ENCODE assay signal across 1 cellular context in the genomic region with DNA sequence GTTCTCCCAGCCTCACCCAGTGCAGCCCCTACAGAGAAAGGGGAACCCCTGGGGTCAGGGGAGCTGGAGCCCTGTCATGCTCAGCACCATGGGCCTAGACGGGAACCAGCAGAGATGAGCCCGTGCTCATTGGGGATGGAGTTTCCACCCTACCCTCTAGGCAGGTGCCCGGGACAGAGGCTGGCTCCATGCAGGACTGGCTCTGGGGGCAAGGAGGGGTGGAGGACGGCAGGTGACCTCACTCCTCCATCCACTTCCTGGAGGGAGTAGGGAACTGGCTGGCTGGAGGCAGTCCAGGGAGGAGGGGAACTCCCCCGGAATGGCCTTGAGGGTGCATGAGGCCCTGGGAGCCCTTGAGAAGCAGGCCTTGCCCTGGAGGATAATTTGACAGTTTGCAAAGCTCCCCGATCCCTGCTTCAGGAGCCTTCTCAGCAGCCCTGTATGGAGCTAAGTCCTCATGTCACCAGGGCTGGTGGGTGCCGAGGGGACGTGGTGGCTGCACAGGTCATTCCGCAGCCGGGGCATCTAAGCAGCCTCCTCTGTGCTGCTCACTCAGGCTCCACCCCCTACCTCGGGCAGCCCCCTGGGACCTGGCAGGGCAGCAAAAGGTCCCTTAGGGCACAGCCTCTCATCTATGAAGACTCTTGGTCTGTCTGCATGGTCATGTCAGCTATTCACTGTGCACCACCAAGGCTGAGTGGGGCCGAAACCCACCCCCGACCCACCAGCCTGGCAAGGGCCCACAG.
TF ChIP-seq lines count a peak whose summit lies in the region.

No MANE protein-coding gene starts in this region.

TF ChIP-seq in H1, 55 proteins besides CTCF, POLR2A, EP300 and RAD21:
- TF ChIP-seq POU5F1 (IDR thresholded peaks at IDR 0.05; ENCODE audit: low read depth, low read length) (no peak), TAF1 (IDR thresholded peaks at IDR 0.05; ENCODE audit: low read depth, low read length) (no peak), GABPA (IDR thresholded peaks at IDR 0.05; ENCODE audit: borderline replicate concordance, insufficient read depth, low read length) (no peak), SP2 (IDR thresholded peaks at IDR 0.05; ENCODE audit: low read length) (no peak), RBBP5 (IDR thresholded peaks at IDR 0.05; ENCODE audit: borderline replicate concordance, low read depth, low read length) (no peak), RNF2 (IDR thresholded peaks at IDR 0.05; ENCODE audit: borderline replicate concordance, low read depth, low read length, missing control alignments, poor library complexity, severe bottlenecking) (no peak), KDM5A (IDR thresholded peaks at IDR 0.05; ENCODE audit: low read length) (no peak)
